9 cellular contexts compared by ENCODE assay signal in the genomic region with DNA sequence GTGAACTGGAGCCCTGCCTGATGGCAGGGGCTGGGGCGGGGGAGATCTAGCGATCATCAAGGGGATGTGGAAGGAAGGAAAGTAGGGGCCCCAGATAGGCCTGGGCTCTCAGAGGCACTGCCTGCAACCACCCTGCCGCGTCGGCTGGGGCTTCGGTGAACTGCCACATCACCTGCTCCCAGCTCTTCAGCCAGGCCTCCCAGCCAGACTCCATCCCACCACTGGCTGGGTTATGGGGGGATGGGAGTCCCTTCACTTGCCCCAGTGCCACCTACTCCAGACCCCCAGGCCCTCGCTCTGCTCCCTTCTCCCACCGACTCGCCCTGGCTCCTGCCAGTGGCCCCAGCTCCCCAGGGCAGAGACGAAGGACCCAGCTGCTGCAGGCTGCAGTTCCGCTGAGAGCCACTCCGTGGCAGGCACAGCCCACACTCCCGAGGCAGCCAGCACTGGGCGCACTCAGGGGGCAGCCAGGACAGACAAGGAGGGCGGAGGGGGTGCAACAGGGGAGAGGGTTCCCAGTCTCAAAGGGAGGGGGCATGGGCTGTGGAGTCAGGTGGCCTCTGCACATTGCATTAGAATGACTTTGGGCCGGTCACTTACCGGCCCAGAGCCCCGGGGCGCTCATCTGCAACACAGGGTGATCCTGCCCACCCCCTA. TPM values are rescaled to one million over a fixed set of nuclear protein-coding genes. Genes with fewer than 3 reads are reported as not detected.
DNase-seq lines count a peak whose midpoint lies in the region; ATAC-seq and TF ChIP-seq lines count a peak whose summit lies in the region.
"Had no signal": no experiment of that assay in that cellular context is flagged by ENCODE, and none has a peak within 500 bp of the region (broad histone marks: within the 10 kb centered on the region; RNA-seq: fewer than 3 reads in every experiment).

No MANE protein-coding gene starts in this region.

- no peaks in the 10 kb centered on the region for H3K36me3 Mint-ChIP-seq in endodermal cell (ENCODE audit: low read depth)

- H3K4me3 Mint-ChIP-seq in endodermal cell = no peak overlapping the region
- H3K4me3 Mint-ChIP-seq: stimulated activated naive CD8-positive, alpha-beta T cell treated with anti-CD3 and anti-CD28 coated beads, Interleukin-15, Interleukin-2, amounts not matched to agents 100 ng/mL and 50 ng/mL, for 24 hours had no signal

- H3K4me1 ChIP-seq in endodermal cell (ENCODE audit: control insufficient read depth, insufficient read depth, low read length) (no peaks in the 10 kb centered on the region), tibial artery (peaks cover 0 to 10% (median 3%) of the 10 kb centered on the region in 4 donors)

- H3K27me3 ChIP-seq in endodermal cell (ENCODE audit: control insufficient read depth, insufficient read depth, low read length, poor library complexity, severe bottlenecking) = no peaks in the 10 kb centered on the region
- peaks cover 0 to 55% of the 10 kb centered on the region in 2 donors for H3K27me3 ChIP-seq in tibial artery

- 52 to 58% methylated on average over 8 to 19 of the region's 19 CpGs for WGBS in endodermal cell (ENCODE audit: insufficient coverage in 1 of 2, insufficient read length in 1 of 2), 2 experiments

- H3K9me3 Mint-ChIP-seq in endodermal cell = no peaks in the 10 kb centered on the region
- H3K9me3 Mint-ChIP-seq: stimulated activated naive CD8-positive, alpha-beta T cell treated with anti-CD3 and anti-CD28 coated beads, Interleukin-15, Interleukin-2, amounts not matched to agents 100 ng/mL and 50 ng/mL, for 24 hours had no signal

- ATAC-seq in GM21367 (IDR thresholded peaks at IDR 0.05; ENCODE audit: unreplicated experiment) = peak; percentile 74

- peak; percentile 91 for DNase-seq in D341Med (ENCODE audit: low spot score)
- peak; percentile 81 for DNase-seq in NB4 (ENCODE audit: low read depth)
- peak; percentile 83 for DNase-seq in activated CD8-positive, alpha-beta memory T cell treated with anti-CD3 and anti-CD28 coated beads for 24 hours
- peak; percentile 90 for DNase-seq in endodermal cell
- peak; percentile 59 for DNase-seq in myocyte (ENCODE audit: low read depth)
- no peak for DNase-seq in tibial artery
- DNase-seq in NK-92 (lab: John Stamatoyannopoulos, UW; ENCODE audit: unreplicated experiment) = no peak

- no peaks in the 10 kb centered on the region for H3K36me3 ChIP-seq in endodermal cell (ENCODE audit: control insufficient read depth, insufficient read depth, low read length)
- H3K36me3 ChIP-seq in tibial artery = no peaks in the 10 kb centered on the region

- H3K27ac ChIP-seq in endodermal cell (ENCODE audit: low read depth, low read length) (peak overlapping the region; percentile 55), tibial artery (no peak overlapping the region)

- H3K4me3 ChIP-seq in NB4 (ENCODE audit: low read depth, low read length) = no peak overlapping the region
- H3K4me3 ChIP-seq in endodermal cell (ENCODE audit: low read length) = no peak overlapping the region
- H3K4me3 ChIP-seq in tibial artery = no peak overlapping the region

- TF ChIP-seq POLR2A in NB4 (IDR thresholded peaks at IDR 0.05; ENCODE audit: extremely low read depth, insufficient read length) = no peak

- H3K9me3 ChIP-seq in endodermal cell (ENCODE audit: control insufficient read depth, low read length) (no peaks in the 10 kb centered on the region), tibial artery (no peaks in the 10 kb centered on the region)

- H3K4me1 Mint-ChIP-seq in endodermal cell = no peaks in the 10 kb centered on the region

- intact Hi-C loops in tibial artery (cut with DNase I; ENCODE audit: low total_unique reads) = no loop called here

- H3K9ac ChIP-seq in endodermal cell (ENCODE audit: extremely low read depth, low read length, poor library complexity, severe bottlenecking) = no peak overlapping the region

- peaks cover 50% of the 10 kb centered on the region for H3K27me3 Mint-ChIP-seq in endodermal cell (ENCODE audit: insufficient read depth)

- H3K27ac Mint-ChIP-seq in endodermal cell = no peak overlapping the region
- H3K27ac Mint-ChIP-seq: stimulated activated naive CD8-positive, alpha-beta T cell treated with anti-CD3 and anti-CD28 coated beads, Interleukin-15, Interleukin-2, amounts not matched to agents 100 ng/mL and 50 ng/mL, for 24 hours had no signal

- TF ChIP-seq CTCF in NB4 (IDR thresholded peaks at IDR 0.05; ENCODE audit: low read depth, low read length) (peak; percentile 97), endodermal cell (conservative IDR thresholded peaks at IDR 0.05) (peak; percentile 92), tibial artery (IDR thresholded peaks at IDR 0.05) (peak; percentile 62 to 73)

RNA-seq across cellular contexts. Expression of gene KCNH2, which starts 15.2 kb away (rescaled TPM):
- 1 to 10 TPM; 1.1 to 1.9 TPM for total RNA-seq in endodermal cell
- 19.3 TPM for polyA plus RNA-seq in endodermal cell (2013, experiment 1 of 2)
- polyA plus RNA-seq in endodermal cell (2013, experiment 2 of 2) = 17.8 TPM
- total RNA-seq in myocyte = 6.9 and 8.7 TPM in 2 replicates
- 2.3 TPM for polyA plus RNA-seq in myocyte (2012)

RNA-seq across cellular contexts. Expression of gene NOS3, which starts 27.9 kb away (rescaled TPM):
- total RNA-seq in endodermal cell (1 to 10 TPM; 2.3 to 9.1 TPM), myocyte (not detected in 2 replicates)
- polyA plus RNA-seq in endodermal cell (2013, experiment 1 of 2) = 4.0 TPM
- 4.1 TPM for polyA plus RNA-seq in endodermal cell (2013, experiment 2 of 2)
- polyA plus RNA-seq in myocyte (2012) = not detected

Comparison
In these comparisons a context has a peak if more than half of its experiments do, and no peak if none do; other contexts are left out.
1. DNase-seq: peak in D341Med (single experiment), NB4 (single experiment), activated CD8-positive, alpha-beta memory T cell treated with anti-CD3 and anti-CD28 coated beads for 24 hours (single experiment), endodermal cell (single experiment) and myocyte (single experiment); none in tibial artery (0 of 2) and NK-92 (single experiment).
2. Peak in every context shown above with its lines, with median percentiles within 50 percentile points of each other: CTCF ChIP-seq.